Comparison of ENCODE assay signal across 8 cellular contexts in the genomic region with DNA sequence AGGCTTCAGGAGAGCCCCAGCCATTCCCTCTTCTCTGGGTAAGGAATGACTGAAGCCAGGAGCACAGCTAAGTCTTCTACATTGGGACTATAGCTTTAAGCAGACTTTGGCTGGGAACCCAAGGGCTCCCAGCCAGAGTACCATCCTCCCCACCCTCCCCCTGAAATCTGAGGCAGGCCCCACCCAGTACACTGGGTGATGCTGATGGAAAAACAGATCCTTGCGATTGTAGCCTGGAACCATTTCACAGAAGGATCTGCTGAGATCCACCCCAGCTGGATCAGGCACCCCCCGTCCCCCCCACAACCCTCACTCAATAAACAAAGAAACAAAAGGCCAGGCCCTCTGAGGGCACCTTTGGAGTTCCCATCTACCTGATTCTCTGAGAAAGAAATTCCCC. TPM values are rescaled to one million over a fixed set of nuclear protein-coding genes. Genes with fewer than 3 reads are reported as not detected.
DNase-seq lines count a peak whose midpoint lies in the region; ATAC-seq and TF ChIP-seq lines count a peak whose summit lies in the region.

No MANE protein-coding gene starts in this region.

- H3K9me3 Mint-ChIP-seq in activated CD8-positive, alpha-beta memory T cell treated with anti-CD3 and anti-CD28 coated beads, Interleukin-2, amount 10 ng/mL, durations not matched to agents 7 days and 5 days (ENCODE audit: low read depth), result no peaks in the 10 kb centered on the region
- H3K9me3 Mint-ChIP-seq in nephron progenitor cell, result no peaks in the 10 kb centered on the region

- intact Hi-C loops in colonic mucosa (cut with DNase I), result no loop called here
- intact Hi-C loops in aorta (cut with DNase I), result no loop called here

- H3K4me1 ChIP-seq in colonic mucosa, result peaks cover 18% of the 10 kb centered on the region
- H3K4me1 ChIP-seq in aorta (ENCODE audit: control insufficient read depth in 1 of 2, insufficient read depth in 2 of 2, low read length in 2 of 2), result peaks cover 12 to 13% of the 10 kb centered on the region in 2 donors

- ATAC-seq in activated CD8-positive, alpha-beta memory T cell treated with anti-CD3 and anti-CD28 coated beads, Interleukin-2, amount 10 ng/mL, durations not matched to agents 7 days and 5 days, result no peak
- ATAC-seq in aorta (ENCODE audit: low FRiP score) (peak; percentile 69), HG03196 (IDR thresholded peaks at IDR 0.05; ENCODE audit: unreplicated experiment) (no peak)

- peaks cover 8% of the 10 kb centered on the region for H3K4me1 Mint-ChIP-seq in activated CD8-positive, alpha-beta memory T cell treated with anti-CD3 and anti-CD28 coated beads, Interleukin-2, amount 10 ng/mL, durations not matched to agents 7 days and 5 days
- H3K4me1 Mint-ChIP-seq in nephron progenitor cell, result peaks cover 8% of the 10 kb centered on the region

- H3K9me3 ChIP-seq in colonic mucosa, result no peaks in the 10 kb centered on the region
- no peaks in the 10 kb centered on the region for H3K9me3 ChIP-seq in aorta (ENCODE audit: control insufficient read depth, low read length)

- CTCF ChIA-PET in activated CD8-positive, alpha-beta memory T cell treated with anti-CD3 and anti-CD28 coated beads, Interleukin-2, amount 10 ng/mL, durations not matched to agents 7 days and 5 days (lab: Charles Lee), result interaction anchor here (1.2 to 3.7 kb wide), 4 partner anchors 9 to 64 kb away, joined by 3 to 30 read pairs (median 4); no protein-coding TSS in a partner anchor

- peak overlapping the region; percentile 99 for H3K27ac ChIP-seq in colonic mucosa
- H3K27ac ChIP-seq in aorta (ENCODE audit: low read depth in 1 of 2, low read length in 2 of 2), result peak overlapping the region; percentile 79 to 91

- H3K27me3 Mint-ChIP-seq in activated CD8-positive, alpha-beta memory T cell treated with anti-CD3 and anti-CD28 coated beads, Interleukin-2, amount 10 ng/mL, durations not matched to agents 7 days and 5 days, result no peaks in the 10 kb centered on the region
- no peaks in the 10 kb centered on the region for H3K27me3 Mint-ChIP-seq in nephron progenitor cell (ENCODE audit: low read depth, poor library complexity)

- H3K4me3 Mint-ChIP-seq in activated CD8-positive, alpha-beta memory T cell treated with anti-CD3 and anti-CD28 coated beads, Interleukin-2, amount 10 ng/mL, durations not matched to agents 7 days and 5 days, result no peak overlapping the region
- H3K4me3 Mint-ChIP-seq in nephron progenitor cell, result no peak overlapping the region

- peak overlapping the region in 1 of 2 donors; percentile 97 for H3K9ac ChIP-seq in colonic mucosa (ENCODE audit: low read depth in 2 of 2, low read length in 2 of 2)

- peak overlapping the region; percentile 29 for H3K27ac Mint-ChIP-seq in activated CD8-positive, alpha-beta memory T cell treated with anti-CD3 and anti-CD28 coated beads, Interleukin-2, amount 10 ng/mL, durations not matched to agents 7 days and 5 days
- no peak overlapping the region for H3K27ac Mint-ChIP-seq in nephron progenitor cell

- H3K36me3 ChIP-seq in colonic mucosa (peaks cover 2% of the 10 kb centered on the region), aorta (ENCODE audit: control insufficient read depth in 1 of 2, insufficient read depth in 2 of 2, low read length in 1 of 2) (peaks cover 1 to 3% of the 10 kb centered on the region in 2 donors)

- H3K36me3 Mint-ChIP-seq in activated CD8-positive, alpha-beta memory T cell treated with anti-CD3 and anti-CD28 coated beads, Interleukin-2, amount 10 ng/mL, durations not matched to agents 7 days and 5 days, result peaks cover 22% of the 10 kb centered on the region
- H3K36me3 Mint-ChIP-seq in nephron progenitor cell (ENCODE audit: low read depth), result peaks cover 26% of the 10 kb centered on the region

- WGBS in aorta, 2 donors, result 3% methylated on average over 2 of the region's 2 CpGs

- H3K4me3 ChIP-seq in colonic mucosa (no peak overlapping the region), aorta (ENCODE audit: low read length in 2 of 2) (peak overlapping the region; percentile 30 to 56)

- H3K27me3 ChIP-seq in colonic mucosa, result no peaks in the 10 kb centered on the region
- H3K27me3 ChIP-seq in aorta (ENCODE audit: control insufficient read depth in 1 of 2, insufficient read depth in 2 of 2, low read length in 1 of 2), result no peaks in the 10 kb centered on the region

- no peak for DNase-seq in activated CD8-positive, alpha-beta memory T cell treated with anti-CD3 and anti-CD28 coated beads, Interleukin-2, amount 10 ng/mL, durations not matched to agents 7 days and 5 days
- DNase-seq in activated CD8-positive, alpha-beta memory T cell treated with anti-CD3 and anti-CD28 coated beads for 24 hours, result no peak
- DNase-seq in colonic mucosa (peak; percentile 73), mesenteric fat pad (ENCODE audit: low spot score) (peak; percentile 84), aorta (peak; percentile 73 to 78), NCI-H1930 (lab: John Stamatoyannopoulos, UW) (no peak), nephron progenitor cell (no peak)

- TF ChIP-seq CTCF in colonic mucosa (IDR thresholded peaks at IDR 0.05), result no peak
- no peak for TF ChIP-seq CTCF in nephron progenitor cell (IDR thresholded peaks at IDR 0.05)

RNA-seq across cellular contexts. Expression of gene IL18BP, which starts 39.8 kb away (rescaled TPM):
- 10 to 100 TPM in 1 of 2 experiments, 1 to 10 TPM in 1; 7.0 to 11.2 TPM for total RNA-seq in activated CD8-positive, alpha-beta memory T cell treated with anti-CD3 and anti-CD28 coated beads, Interleukin-2, amount 10 ng/mL, durations not matched to agents 7 days and 5 days
- total RNA-seq in colonic mucosa (1 to 10 TPM; 5.6 to 9.0 TPM), mesenteric fat pad (13.1 TPM), aorta (10 to 100 TPM; 13.0 to 24.8 TPM)
- polyA plus RNA-seq in aorta, result 10 to 100 TPM in 1 of 2 donors, 1 to 10 TPM in 1; 7.8 to 12.5 TPM

RNA-seq across cellular contexts. Expression of gene NUMA1, which starts 41.9 kb away (rescaled TPM):
- total RNA-seq in activated CD8-positive, alpha-beta memory T cell treated with anti-CD3 and anti-CD28 coated beads, Interleukin-2, amount 10 ng/mL, durations not matched to agents 7 days and 5 days, result 100 to 1,000 TPM; 156 to 221 TPM
- total RNA-seq in colonic mucosa, result 100 to 1,000 TPM; 154 to 158 TPM
- total RNA-seq in mesenteric fat pad, result 100 TPM
- total RNA-seq in aorta, result 100 to 1,000 TPM; 150 to 241 TPM
- polyA plus RNA-seq in aorta, result 100 to 1,000 TPM in 1 of 2 donors, 10 to 100 TPM in 1; 40.4 to 322 TPM

RNA-seq across cellular contexts. Expression of gene LRRC51, which starts 42.2 kb away (rescaled TPM):
- 1 to 10 TPM; 4.0 to 9.2 TPM for total RNA-seq in activated CD8-positive, alpha-beta memory T cell treated with anti-CD3 and anti-CD28 coated beads, Interleukin-2, amount 10 ng/mL, durations not matched to agents 7 days and 5 days
- 10 to 100 TPM in 1 of 2 donors, 1 to 10 TPM in 1; 6.2 to 10.9 TPM for total RNA-seq in colonic mucosa
- 7.0 TPM for total RNA-seq in mesenteric fat pad
- total RNA-seq in aorta, result 1 to 10 TPM; 6.6 to 8.5 TPM
- polyA plus RNA-seq in aorta, result 10 to 100 TPM in 1 of 2 donors, 1 to 10 TPM in 1; 8.6 to 12.8 TPM

Comparison
In these comparisons a context has a peak if more than half of its experiments do, and no peak if none do; other contexts are left out.
1. DNase-seq: peak in colonic mucosa (single experiment), mesenteric fat pad (single experiment) and aorta (2 of 2); none in activated CD8-positive, alpha-beta memory T cell treated with anti-CD3 and anti-CD28 coated beads, Interleukin-2, amount 10 ng/mL, durations not matched to agents 7 days and 5 days (single experiment), activated CD8-positive, alpha-beta memory T cell treated with anti-CD3 and anti-CD28 coated beads for 24 hours (single experiment), NCI-H1930 (0 of 2) and nephron progenitor cell (single experiment).